Comparison of ENCODE assay signal across 8 cellular contexts in genomic region chr6:49463612-49463967, GRCh38. TPM values are rescaled to one million over a fixed set of nuclear protein-coding genes. Genes with fewer than 3 reads are reported as not detected.
DNase-seq lines count a peak whose midpoint lies in the region; ATAC-seq, FAIRE-seq and TF ChIP-seq lines count a peak whose summit lies in the region.

No MANE protein-coding gene starts in this region.

- no peak for FAIRE-seq in K562 (lab: Jason Lieb, UNC)

- no peak for TF ChIP-seq RAD21 in K562 (CRISPR knock-in tag; conservative IDR thresholded peaks at IDR 0.05 in 1 of 2, IDR thresholded peaks at IDR 0.05 in 1 of 2)

- H3K9me3 ChIP-seq in K562 (replicated peaks; ENCODE audit: control insufficient read depth, insufficient read depth, low read depth, low read length) (no peaks in the 10 kb centered on the region), mucosa of rectum (ENCODE audit: control insufficient read depth in 2 of 2, low read length in 2 of 2) (no peaks in the 10 kb centered on the region)

- H4K20me1 ChIP-seq in K562 (replicated peaks; ENCODE audit: control insufficient read depth, insufficient read depth, low read length) = no peaks in the 10 kb centered on the region

- CTCF ChIA-PET in K562 (lab: Yijun Ruan, JAX; ENCODE audit: low intra/inter-chr PET ratio) = no interaction called here

- no peaks in the 10 kb centered on the region for H3K9me1 ChIP-seq in K562 (ENCODE audit: control insufficient read depth, insufficient read depth, low read length)

- H3K4me1 ChIP-seq in K562 (replicated peaks in 1 of 2; ENCODE audit: control insufficient read depth in 2 of 2, insufficient read depth in 2 of 2, low read length in 2 of 2) (peaks cover 0 to 8% of the 10 kb centered on the region in 2 experiments; a peak in 2 of 5 replicates), mucosa of rectum (ENCODE audit: control insufficient read depth in 2 of 2, insufficient read depth in 2 of 2, low read length in 2 of 2) (peaks cover 4 to 18% of the 10 kb centered on the region in 2 donors)

- peak overlapping the region; percentile 97 for H2AFZ ChIP-seq in K562 (ENCODE audit: low read depth, low read length)

- intact Hi-C loops in K562 (cut with micrococcal nuclease) = loop anchor here (5.0 kb wide), 2 partner anchors 144 to 274 kb away; no protein-coding TSS in a partner anchor

- no peak for TF ChIP-seq CTCF in K562 (IDR thresholded peaks at IDR 0.05 in 2 of 3, conservative IDR thresholded peaks at IDR 0.05 in 1 of 3; ENCODE audit: insufficient read depth in 2 of 3, low read depth in 1 of 3, low read length in 3 of 3)

- no peak for TF ChIP-seq POLR2A in K562 (conservative IDR thresholded peaks at IDR 0.05)

- DNase-seq in NCI-H82 (lab: John Stamatoyannopoulos, UW) (peak; percentile 40), NCI-H82 treated with DMSO at 0.1 percent for 48 hours (lab: John Stamatoyannopoulos, UW; ENCODE audit: unreplicated experiment) (no peak), K562 (ENCODE audit: extremely low read depth in 1 of 4, low spot score in 3 of 4) (no peak), NCI-H345 (lab: John Stamatoyannopoulos, UW) (no peak), islet precursor cell (no peak)

- H3K9ac ChIP-seq in K562 (ENCODE audit: insufficient read depth in 1 of 2, low read depth in 2 of 2, low read length in 2 of 2) = peak overlapping the region; percentile 87 to 91
- H3K9ac ChIP-seq in mucosa of rectum (ENCODE audit: low read depth in 1 of 2, low read length in 2 of 2) = peak overlapping the region; percentile 98 to 100

- peaks cover 66% of the 10 kb centered on the region for H3K79me2 ChIP-seq in K562 (ENCODE audit: control insufficient read depth, insufficient read depth, low read length)

- peak; percentile 1 for ATAC-seq in HG03521 (IDR thresholded peaks at IDR 0.05; ENCODE audit: unreplicated experiment)
- ATAC-seq in K562 = peak; percentile 12
- no peak for ATAC-seq in HG03520 (IDR thresholded peaks at IDR 0.05; ENCODE audit: unreplicated experiment)

- BruUV-seq in K562 (replicated peaks; lab: Mats Ljungman, UMichigan) = TSS peak; percentile 80

- H3K36me3 ChIP-seq in K562 (ENCODE audit: control insufficient read depth, insufficient read depth, low read length) (peaks cover 7% of the 10 kb centered on the region; the same call in 2 of the 3 replicates), mucosa of rectum (ENCODE audit: control insufficient read depth in 2 of 2, insufficient read depth in 2 of 2, low read length in 2 of 2) (no peaks in the 10 kb centered on the region)

- 0% methylated on average over 4 of the region's 4 CpGs for WGBS in K562 (ENCODE audit: insufficient coverage, low coverage, missing lambda C conversion rate)

- TF ChIP-seq EP300 in K562 (IDR thresholded peaks at IDR 0.05; ENCODE audit: low read length) = no peak

- H3K27ac ChIP-seq in K562 (ENCODE audit: extremely low read depth, low read depth, low read length) = peak overlapping the region; percentile 85
- peak overlapping the region; percentile 87 to 90 for H3K27ac ChIP-seq in mucosa of rectum (ENCODE audit: low read depth in 2 of 2, low read length in 2 of 2)

- in situ Hi-C loops in K562 (cut with MboI) = no loop called here

- peak overlapping the region; percentile 98 for H3K4me2 ChIP-seq in K562 (ENCODE audit: insufficient read depth, low read length)

- H3K27me3 ChIP-seq in K562 (ENCODE audit: control insufficient read depth in 2 of 2, insufficient read depth in 2 of 2, low read length in 2 of 2) = no peaks in the 10 kb centered on the region
- no peaks in the 10 kb centered on the region for H3K27me3 ChIP-seq in mucosa of rectum (ENCODE audit: control insufficient read depth in 2 of 2, insufficient read depth in 2 of 2, low read length in 2 of 2)

- POLR2A ChIA-PET in K562 (lab: Yijun Ruan, JAX) = no interaction called here

- peak overlapping the region; percentile 74 for H3K4me3 ChIP-seq in K562
- H3K4me3 ChIP-seq in mucosa of rectum (ENCODE audit: low read length in 2 of 2) = peak overlapping the region; percentile 96 to 100

TF ChIP-seq in K562, 482 proteins besides CTCF, POLR2A, EP300 and RAD21 (continues in another document):
- TF ChIP-seq RBFOX2 (IDR thresholded peaks at IDR 0.05; ENCODE audit: low read depth, low read length) (peak; percentile 21), LEF1 (IDR thresholded peaks at IDR 0.05) (0 out of 2 replicates have a peak, but pooled peaks have one; percentile 18), SMAD4 (CRISPR knock-in tag; conservative IDR thresholded peaks at IDR 0.05) (no peak), KLF10 (CRISPR knock-in tag; IDR thresholded peaks at IDR 0.05) (no peak), MCM7 (IDR thresholded peaks at IDR 0.05) (no peak), ZKSCAN3 (CRISPR knock-in tag; IDR thresholded peaks at IDR 0.05) (no peak), MECOM (CRISPR knock-in tag; IDR thresholded peaks at IDR 0.05) (no peak), TBP (optimal IDR thresholded peaks at IDR 0.05; ENCODE audit: low read depth, low read length) (no peak), ZNF12 (CRISPR knock-in tag; IDR thresholded peaks at IDR 0.05) (no peak), HEY1 (CRISPR knock-in tag; IDR thresholded peaks at IDR 0.05; ENCODE audit: borderline replicate concordance) (0 out of 2 replicates have a peak, but pooled peaks have one; percentile 8), LCOR (CRISPR knock-in tag; IDR thresholded peaks at IDR 0.05) (0 out of 2 replicates have a peak, but pooled peaks have one; percentile 3), POLR2H (tag; IDR thresholded peaks at IDR 0.05; ENCODE audit: low read depth) (0 out of 2 replicates have a peak, but pooled peaks have one; percentile 19)

RNA-seq across cellular contexts. Expression of gene CENPQ, which starts 0.4 kb away (rescaled TPM):
- total RNA-seq in K562 (2011; cell fraction: chromatin; rRNA removed; ENCODE audit: low replicate concordance) = 3.2 and 11.6 TPM in 2 replicates
- 2.1 and 2.2 TPM in 2 replicates for total RNA-seq in K562 (2011; cell fraction: nucleolus; rRNA removed)
- 5.8 and 14.0 TPM in 2 replicates for total RNA-seq in K562 (2011; cell fraction: nucleoplasm; rRNA removed)
- total RNA-seq in K562 (2014; rRNA removed) (12.7 and 14.2 TPM in 2 replicates), K562 (2014; rRNA removed; fragmentation: Illumina TruSeq; extraction: Trizol) (26.5 and 34.3 TPM in 2 replicates), K562 (2015; rRNA removed; fragmentation: Illumina TruSeq; extraction: Trizol) (15.7 and 17.5 TPM in 2 replicates), K562 (2021) (16.4 and 18.5 TPM in 2 replicates)
- polyA plus RNA-seq in K562 (2011; rRNA removed) (19.1 and 29.5 TPM in 2 replicates), K562 (2014; fragmentation: Illumina TruSeq; extraction: Trizol) (24.3 and 26.4 TPM in 2 replicates), K562 (2014; fragmentation: Nextera tagmentation; extraction: Ambion mirVana) (10 to 100 TPM; 39.5 to 48.3 TPM), K562 (2014; rRNA removed) (17.4 and 21.5 TPM in 2 replicates)
- 2.9 and 7.8 TPM in 2 replicates for polyA plus RNA-seq in K562 (2011; cell fraction: cytosol; rRNA removed)
- polyA plus RNA-seq in K562 (2011; cell fraction: nucleus; rRNA removed) = 4.3 and 8.1 TPM in 2 replicates
- polyA plus RNA-seq in K562 (2012) = 12.0 and 15.5 TPM in 2 replicates
- 13.0 and 15.2 TPM in 2 replicates for polyA minus RNA-seq in K562 (2011; rRNA and poly(A)+ RNA removed)
- 2.7 and 4.9 TPM in 2 replicates for polyA minus RNA-seq in K562 (2011; cell fraction: cytosol; rRNA and poly(A)+ RNA removed)
- 3.1 and 6.0 TPM in 2 replicates for polyA minus RNA-seq in K562 (2011; cell fraction: nucleus; rRNA and poly(A)+ RNA removed)

RNA-seq across cellular contexts. Expression of gene MMUT, which starts 0.5 kb away (rescaled TPM):
- total RNA-seq in K562 (2011; cell fraction: chromatin; rRNA removed; ENCODE audit: low replicate concordance) = 6.4 and 14.7 TPM in 2 replicates
- total RNA-seq in K562 (2011; cell fraction: nucleolus; rRNA removed) = 3.7 and 5.0 TPM in 2 replicates
- 6.0 and 6.5 TPM in 2 replicates for total RNA-seq in K562 (2011; cell fraction: nucleoplasm; rRNA removed)
- 7.1 and 8.2 TPM in 2 replicates for total RNA-seq in K562 (2014; rRNA removed)
- 17.9 and 20.4 TPM in 2 replicates for total RNA-seq in K562 (2014; rRNA removed; fragmentation: Illumina TruSeq; extraction: Trizol)
- 10.7 and 11.4 TPM in 2 replicates for total RNA-seq in K562 (2015; rRNA removed; fragmentation: Illumina TruSeq; extraction: Trizol)
- total RNA-seq in K562 (2021) = 15.5 and 16.0 TPM in 2 replicates
- polyA plus RNA-seq in K562 (2011; rRNA removed) = 20.0 and 26.2 TPM in 2 replicates
- polyA plus RNA-seq in K562 (2011; cell fraction: cytosol; rRNA removed) = 5.2 and 9.4 TPM in 2 replicates
- 15.5 and 27.7 TPM in 2 replicates for polyA plus RNA-seq in K562 (2011; cell fraction: nucleus; rRNA removed)
- 13.3 and 17.6 TPM in 2 replicates for polyA plus RNA-seq in K562 (2012)
- 14.0 and 15.5 TPM in 2 replicates for polyA plus RNA-seq in K562 (2014; fragmentation: Illumina TruSeq; extraction: Trizol)
- 10 to 100 TPM; 21.0 to 26.4 TPM for polyA plus RNA-seq in K562 (2014; fragmentation: Nextera tagmentation; extraction: Ambion mirVana)
- polyA plus RNA-seq in K562 (2014; rRNA removed) = 14.1 and 14.8 TPM in 2 replicates
- polyA minus RNA-seq in K562 (2011; rRNA and poly(A)+ RNA removed) = 33.0 and 34.6 TPM in 2 replicates
- 6.9 and 10.3 TPM in 2 replicates for polyA minus RNA-seq in K562 (2011; cell fraction: cytosol; rRNA and poly(A)+ RNA removed)
- polyA minus RNA-seq in K562 (2011; cell fraction: nucleus; rRNA and poly(A)+ RNA removed) = 9.2 and 22.4 TPM in 2 replicates

RNA-seq across cellular contexts. Expression of gene GLYATL3, which starts 36.1 kb away (rescaled TPM):
- total RNA-seq in K562 (2011; cell fraction: chromatin; rRNA removed; ENCODE audit: low replicate concordance) = not detected in 2 replicates
- not detected in 2 replicates for total RNA-seq in K562 (2011; cell fraction: nucleolus; rRNA removed)
- not detected in 2 replicates for total RNA-seq in K562 (2011; cell fraction: nucleoplasm; rRNA removed)
- total RNA-seq in K562 (2014; rRNA removed) (not detected in 2 replicates), K562 (2014; rRNA removed; fragmentation: Illumina TruSeq; extraction: Trizol) (not detected in 2 replicates), K562 (2015; rRNA removed; fragmentation: Illumina TruSeq; extraction: Trizol) (not detected in 2 replicates), K562 (2021) (not detected in 2 replicates)
- polyA plus RNA-seq in K562 (2011; rRNA removed) (not detected in 2 replicates), K562 (2014; fragmentation: Illumina TruSeq; extraction: Trizol) (not detected in 2 replicates), K562 (2014; fragmentation: Nextera tagmentation; extraction: Ambion mirVana) (not detected), K562 (2014; rRNA removed) (not detected in 2 replicates)
- polyA plus RNA-seq in K562 (2011; cell fraction: cytosol; rRNA removed) = not detected in 2 replicates
- not detected in 2 replicates for polyA plus RNA-seq in K562 (2011; cell fraction: nucleus; rRNA removed)
- polyA plus RNA-seq in K562 (2012) = not detected in 2 replicates
- not detected in 2 replicates for polyA minus RNA-seq in K562 (2011; rRNA and poly(A)+ RNA removed)
- not detected in 2 replicates for polyA minus RNA-seq in K562 (2011; cell fraction: cytosol; rRNA and poly(A)+ RNA removed)
- not detected in 2 replicates for polyA minus RNA-seq in K562 (2011; cell fraction: nucleus; rRNA and poly(A)+ RNA removed)
